ENCODE assay signal across 20 cellular contexts in genomic region chr5:17004441-17005086, GRCh38.
DNase-seq lines count a peak whose midpoint lies in the region; ATAC-seq and TF ChIP-seq lines count a peak whose summit lies in the region.
"Had no signal": no experiment of that assay in that cellular context is flagged by ENCODE, and none has a peak within 500 bp of the region (broad histone marks: within the 10 kb centered on the region; RNA-seq: fewer than 3 reads in every experiment).

No MANE protein-coding gene starts in this region.

- no peaks in the 10 kb centered on the region for H3K9me3 ChIP-seq in left ventricle myocardium inferior (replicated peaks)
- H3K9me3 ChIP-seq in colonic mucosa: no peaks in the 10 kb centered on the region
- H3K9me3 ChIP-seq: Caco-2 had no signal

- TF ChIP-seq CTCF in left ventricle myocardium inferior (IDR thresholded peaks at IDR 0.05; ENCODE audit: borderline replicate concordance) (no peak), colonic mucosa (IDR thresholded peaks at IDR 0.05) (no peak)

- H3K4me3 ChIP-seq in left ventricle myocardium inferior: no peak overlapping the region
- H3K4me3 ChIP-seq in colonic mucosa: no peak overlapping the region

- H3K36me3 ChIP-seq in left ventricle myocardium inferior (no peaks in the 10 kb centered on the region), colonic mucosa (no peaks in the 10 kb centered on the region)

- DNase-seq in left ventricle myocardium inferior (no peak), Right ventricle myocardium superior (no peak), fibroblast of gingiva (ENCODE audit: low read depth) (peak; percentile 25), pons (ENCODE audit: low spot score) (peak; percentile 24), medulla oblongata (ENCODE audit: extremely low spot score) (no peak), colonic mucosa (no peak)
- DNase-seq in stimulated activated CD4-positive, alpha-beta T cell treated with anti-CD3 and anti-CD28 coated beads, Interleukin-1b, Interleukin-23, amount 100 ng/mL, for 48 hours: no peak
- DNase-seq: 8988T; activated CD4-positive, alpha-beta T cell treated with anti-CD3 and anti-CD28 coated beads for 4 hours; activated naive CD4-positive, alpha-beta T cell treated with anti-CD3 and anti-CD28 coated beads, Interleukin-2, amount 10 ng/mL, durations not matched to agents 7 days and 5 days; Caco-2; cerebellar nuclear complex; Kasumi-1; NCI-H1092; NCI-H1930; NCI-H82; OCI-M1; right cardiac atrium; SHP77 had no signal

- H3K9ac ChIP-seq in colonic mucosa (ENCODE audit: low read depth in 2 of 2, low read length in 2 of 2): no peak overlapping the region

- H3K4me1 ChIP-seq in left ventricle myocardium inferior: peaks cover 3% of the 10 kb centered on the region
- H3K4me1 ChIP-seq in colonic mucosa: no peaks in the 10 kb centered on the region

- H3K27me3 ChIP-seq in left ventricle myocardium inferior (ENCODE audit: low read depth) (no peaks in the 10 kb centered on the region), colonic mucosa (no peaks in the 10 kb centered on the region)

- H3K27ac ChIP-seq in left ventricle myocardium inferior (replicated peaks) (peak overlapping the region; percentile 35), colonic mucosa (no peak overlapping the region)

- intact Hi-C loops in left ventricle myocardium inferior (cut with micrococcal nuclease): no loop called here
- intact Hi-C loops in Right ventricle myocardium superior (cut with DNase I): no loop called here
- intact Hi-C loops in colonic mucosa (cut with DNase I): no loop called here

- no peak for ATAC-seq in Right ventricle myocardium superior (ENCODE audit: poor library complexity)
- ATAC-seq in HG03432 (IDR thresholded peaks at IDR 0.05; ENCODE audit: unreplicated experiment): no peak
- ATAC-seq: right cardiac atrium had no signal

Comparison
In these comparisons a context has a peak if more than half of its experiments do, and no peak if none do; other contexts are left out.
1. DNase-seq: peak in fibroblast of gingiva (single experiment) and pons (single experiment); none in left ventricle myocardium inferior (single experiment), Right ventricle myocardium superior (single experiment), medulla oblongata (single experiment), colonic mucosa (single experiment) and stimulated activated CD4-positive, alpha-beta T cell treated with anti-CD3 and anti-CD28 coated beads, Interleukin-1b, Interleukin-23, amount 100 ng/mL, for 48 hours (single experiment).